Comparison of ENCODE assay signal across 1 cellular context in the genomic region with DNA sequence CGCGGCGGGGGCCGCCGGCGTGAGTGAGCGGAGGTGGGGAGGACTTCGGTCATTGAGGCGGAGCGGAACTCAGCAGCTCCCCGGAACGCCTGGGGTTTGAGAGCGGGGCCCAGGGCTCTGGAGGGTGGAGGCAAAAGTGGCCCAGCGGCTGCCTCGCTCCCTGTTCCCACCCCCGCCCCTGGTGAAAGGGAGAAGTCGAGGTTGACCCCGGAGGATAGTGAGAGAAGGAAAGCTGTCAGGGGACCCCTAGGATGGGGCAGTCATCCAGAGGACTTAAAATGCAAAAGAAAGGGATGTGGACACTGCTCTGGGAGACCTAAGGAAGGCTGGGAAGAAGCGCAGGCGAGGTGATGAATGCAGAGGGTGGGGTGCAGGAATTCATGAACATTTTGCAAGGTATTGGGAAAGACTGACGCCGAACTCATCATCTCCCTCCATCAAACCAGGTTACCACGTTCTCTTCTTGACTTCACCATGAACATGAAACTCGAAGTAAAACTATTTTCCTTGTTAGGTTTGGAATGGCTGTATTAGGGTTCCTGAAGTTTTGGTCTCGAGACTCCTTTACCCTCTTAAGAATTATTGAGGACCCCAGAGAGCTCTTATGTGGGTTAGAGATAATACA.
TF ChIP-seq lines count a peak whose summit lies in the region.

No MANE protein-coding gene starts in this region.

TF ChIP-seq in HepG2, 621 proteins besides CTCF, POLR2A, EP300 and RAD21 (continued from another document and continues in another):
- no peak for TF ChIP-seq AKNA (CRISPR knock-in tag; IDR thresholded peaks at IDR 0.05; ENCODE audit: borderline replicate concordance)
- no peak for TF ChIP-seq CC2D1A (CRISPR knock-in tag; IDR thresholded peaks at IDR 0.05)
- TF ChIP-seq REL (CRISPR knock-in tag; conservative IDR thresholded peaks at IDR 0.05) = no peak
- TF ChIP-seq MED8 (CRISPR knock-in tag; IDR thresholded peaks at IDR 0.05; ENCODE audit: insufficient replicate concordance) = no peak
- peak; percentile 5; the same call in 1 of the 2 replicates for TF ChIP-seq IRF9 (CRISPR knock-in tag; IDR thresholded peaks at IDR 0.05; ENCODE audit: borderline replicate concordance)
- no peak; the same call in 1 of the 2 replicates for TF ChIP-seq ZNF616 (CRISPR knock-in tag; IDR thresholded peaks at IDR 0.05; ENCODE audit: low read depth)
- no peak for TF ChIP-seq CCAR2 (optimal IDR thresholded peaks at IDR 0.05; ENCODE audit: low read depth, low read length)
- TF ChIP-seq, protein P1, sequence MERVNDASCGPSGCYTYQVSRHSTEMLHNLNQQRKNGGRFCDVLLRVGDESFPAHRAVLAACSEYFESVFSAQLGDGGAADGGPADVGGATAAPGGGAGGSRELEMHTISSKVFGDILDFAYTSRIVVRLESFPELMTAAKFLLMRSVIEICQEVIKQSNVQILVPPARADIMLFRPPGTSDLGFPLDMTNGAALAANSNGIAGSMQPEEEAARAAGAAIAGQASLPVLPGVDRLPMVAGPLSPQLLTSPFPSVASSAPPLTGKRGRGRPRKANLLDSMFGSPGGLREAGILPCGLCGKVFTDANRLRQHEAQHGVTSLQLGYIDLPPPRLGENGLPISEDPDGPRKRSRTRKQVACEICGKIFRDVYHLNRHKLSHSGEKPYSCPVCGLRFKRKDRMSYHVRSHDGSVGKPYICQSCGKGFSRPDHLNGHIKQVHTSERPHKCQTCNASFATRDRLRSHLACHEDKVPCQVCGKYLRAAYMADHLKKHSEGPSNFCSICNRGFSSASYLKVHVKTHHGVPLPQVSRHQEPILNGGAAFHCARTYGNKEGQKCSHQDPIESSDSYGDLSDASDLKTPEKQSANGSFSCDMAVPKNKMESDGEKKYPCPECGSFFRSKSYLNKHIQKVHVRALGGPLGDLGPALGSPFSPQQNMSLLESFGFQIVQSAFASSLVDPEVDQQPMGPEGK (CRISPR knock-in tag; IDR thresholded peaks at IDR 0.05) = peak; percentile 84
- TF ChIP-seq TFAP4 (IDR thresholded peaks at IDR 0.05; ENCODE audit: borderline replicate concordance, low read depth) = no peak
- TF ChIP-seq KMT2A (CRISPR knock-in tag; IDR thresholded peaks at IDR 0.05) = peak; percentile 5; the same call in 1 of the 2 replicates
- no peak for TF ChIP-seq TBL1XR1 (IDR thresholded peaks at IDR 0.05; ENCODE audit: borderline replicate concordance, low read length, partially characterized antibody)
- TF ChIP-seq ZNF234 (CRISPR knock-in tag; conservative IDR thresholded peaks at IDR 0.05) = no peak
- TF ChIP-seq KMT2B (CRISPR knock-in tag; IDR thresholded peaks at IDR 0.05) = 0 out of 2 replicates have a peak, but pooled peaks have one; percentile 6
- no peak; the same call in 1 of the 2 replicates for TF ChIP-seq ZNF451 (CRISPR knock-in tag; IDR thresholded peaks at IDR 0.05)
- TF ChIP-seq ZNF503 (CRISPR knock-in tag; IDR thresholded peaks at IDR 0.05) = no peak
- no peak for TF ChIP-seq ZNF34 (CRISPR knock-in tag; IDR thresholded peaks at IDR 0.05; ENCODE audit: borderline replicate concordance)
- no peak for TF ChIP-seq SAFB2 (CRISPR knock-in tag; IDR thresholded peaks at IDR 0.05; ENCODE audit: borderline replicate concordance, low read depth)
- no peak for TF ChIP-seq ZNF839 (CRISPR knock-in tag; IDR thresholded peaks at IDR 0.05; ENCODE audit: borderline replicate concordance)
- TF ChIP-seq ZFYVE20 (CRISPR knock-in tag; IDR thresholded peaks at IDR 0.05; ENCODE audit: borderline replicate concordance, low read depth) = no peak
- peak; percentile 58; the same call in 1 of the 2 replicates for TF ChIP-seq CEBPB (IDR thresholded peaks at IDR 0.05; ENCODE audit: borderline replicate concordance, low read depth, low read length)
- no peak for TF ChIP-seq ZNF724P (CRISPR knock-in tag; IDR thresholded peaks at IDR 0.05; ENCODE audit: borderline replicate concordance)
- TF ChIP-seq ZNF10 (CRISPR knock-in tag; IDR thresholded peaks at IDR 0.05; ENCODE audit: borderline replicate concordance, low read depth) = no peak
- TF ChIP-seq ZNF18 (CRISPR knock-in tag; IDR thresholded peaks at IDR 0.05; ENCODE audit: insufficient replicate concordance) = no peak
- no peak for TF ChIP-seq MIER3 (CRISPR knock-in tag; IDR thresholded peaks at IDR 0.05; ENCODE audit: borderline replicate concordance)
- TF ChIP-seq ZNF768 (CRISPR knock-in tag; IDR thresholded peaks at IDR 0.05) = 0 out of 2 replicates have a peak, but pooled peaks have one; percentile 7
- no peak for TF ChIP-seq ZNF687 (CRISPR knock-in tag; IDR thresholded peaks at IDR 0.05)
- 0 out of 2 replicates have a peak, but pooled peaks have one; percentile 16 for TF ChIP-seq CEBPG (CRISPR knock-in tag; IDR thresholded peaks at IDR 0.05)
- TF ChIP-seq ZNF280B (CRISPR knock-in tag; IDR thresholded peaks at IDR 0.05; ENCODE audit: borderline replicate concordance) = no peak
- TF ChIP-seq HNRNPK (IDR thresholded peaks at IDR 0.05; ENCODE audit: low read depth, low read length, poor library complexity, severe bottlenecking) = peak; percentile 3
- TF ChIP-seq ZNF546 (CRISPR knock-in tag; conservative IDR thresholded peaks at IDR 0.05) = peak; percentile 2; the same call in 1 of the 2 replicates
- TF ChIP-seq ZNF460 (CRISPR knock-in tag; IDR thresholded peaks at IDR 0.05; ENCODE audit: borderline replicate concordance) = no peak
- TF ChIP-seq FOXA1 (IDR thresholded peaks at IDR 0.05) = no peak
- TF ChIP-seq FOXA1 (CRISPR knock-in tag; IDR thresholded peaks at IDR 0.05) = no peak
- TF ChIP-seq KLF16 (CRISPR knock-in tag; IDR thresholded peaks at IDR 0.05) = no peak
- TF ChIP-seq DNMT1 (CRISPR knock-in tag; IDR thresholded peaks at IDR 0.05) = no peak
- no peak for TF ChIP-seq KLF13 (CRISPR knock-in tag; IDR thresholded peaks at IDR 0.05)
- TF ChIP-seq, protein P2, sequence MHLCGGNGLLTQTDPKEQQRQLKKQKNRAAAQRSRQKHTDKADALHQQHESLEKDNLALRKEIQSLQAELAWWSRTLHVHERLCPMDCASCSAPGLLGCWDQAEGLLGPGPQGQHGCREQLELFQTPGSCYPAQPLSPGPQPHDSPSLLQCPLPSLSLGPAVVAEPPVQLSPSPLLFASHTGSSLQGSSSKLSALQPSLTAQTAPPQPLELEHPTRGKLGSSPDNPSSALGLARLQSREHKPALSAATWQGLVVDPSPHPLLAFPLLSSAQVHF (CRISPR knock-in tag; IDR thresholded peaks at IDR 0.05) = no peak
- TF ChIP-seq ZNF263 (CRISPR knock-in tag; IDR thresholded peaks at IDR 0.05) = peak; percentile 56; the same call in 1 of the 2 replicates
- TF ChIP-seq SNAI1 (CRISPR knock-in tag; IDR thresholded peaks at IDR 0.05; ENCODE audit: borderline replicate concordance) = no peak
- TF ChIP-seq ERF (CRISPR knock-in tag; IDR thresholded peaks at IDR 0.05) = no peak
